Comparison of ENCODE assay signal across 21 cellular contexts in the genomic region with DNA sequence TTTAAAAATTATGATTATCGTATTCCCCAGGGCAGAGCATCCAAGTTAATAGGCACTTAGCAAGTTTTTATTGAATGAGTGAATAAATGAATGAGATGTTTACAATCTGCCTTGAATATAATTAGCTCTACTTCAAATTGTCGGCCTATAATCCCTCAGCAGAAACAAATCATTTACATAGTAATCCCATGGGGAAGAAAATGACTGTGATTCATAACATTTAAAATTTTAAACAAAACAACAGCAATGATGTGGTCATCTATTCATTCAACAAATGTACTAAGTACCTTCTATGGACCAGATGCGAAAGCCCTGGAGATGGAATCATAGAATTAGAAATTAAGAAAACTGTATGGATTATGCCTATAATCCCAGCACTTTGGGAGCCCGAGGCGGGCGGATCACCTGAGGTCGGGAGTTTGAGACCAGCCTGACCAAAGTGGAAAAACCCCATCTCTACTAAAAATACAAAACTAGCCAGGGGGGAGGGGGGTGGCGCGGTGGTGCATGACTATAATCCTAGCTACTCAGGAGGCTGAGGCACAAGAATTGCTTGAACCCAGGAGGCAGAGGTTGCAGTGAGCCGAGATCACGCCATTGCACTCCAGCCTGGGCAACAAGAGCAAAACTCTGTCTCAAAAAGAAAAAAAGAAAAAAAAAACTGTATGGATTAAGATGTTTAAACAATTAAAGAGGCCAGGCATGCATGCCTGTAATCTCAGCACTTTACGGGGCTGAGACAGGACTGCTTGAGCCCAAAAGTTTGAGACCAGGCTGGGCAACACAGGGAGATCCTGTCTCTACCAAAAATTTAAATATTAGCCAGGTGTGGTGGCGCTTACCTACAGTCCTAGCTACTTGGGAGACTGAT.
"Had no signal": no experiment of that assay in that cellular context is flagged by ENCODE, and none has a peak within 500 bp of the region (broad histone marks: within the 10 kb centered on the region; RNA-seq: fewer than 3 reads in every experiment).

No MANE protein-coding gene starts in this region.

- ATAC-seq: effector memory CD8-positive, alpha-beta T cell; mucosa of descending colon; naive thymus-derived CD8-positive, alpha-beta T cell; sciatic nerve; stimulated activated naive B cell treated with anti-CD40 and anti-IgM and Interleukin-4, amounts not matched to agents 10 μg/mL and 1 μg/mL and 100 μg/mL, for 72 hours; stimulated activated naive CD8-positive, alpha-beta T cell treated with anti-CD3 and anti-CD28 coated beads, Interleukin-15, amount 100 ng/mL, for 72 hours had no signal

- H3K27me3 ChIP-seq: esophagus muscularis mucosa, neutrophil, spleen, upper lobe of left lung had no signal

- H3K4me3 ChIP-seq: esophagus muscularis mucosa, mucosa of descending colon, spleen, thoracic aorta, upper lobe of left lung had no signal

- H3K9me3 ChIP-seq: esophagus muscularis mucosa, mucosa of descending colon, neutrophil, spleen, thoracic aorta, upper lobe of left lung had no signal

- FAIRE-seq: islet of Langerhans had no signal

- DNase-seq: effector memory CD8-positive, alpha-beta T cell; foreskin melanocyte; head of caudate nucleus; hippocampal formation; mammary epithelial cell; mucosa of descending colon; naive thymus-derived CD8-positive, alpha-beta T cell; posterior cingulate gyrus; spleen; stimulated activated CD4-positive, alpha-beta T cell treated with anti-CD3 and anti-CD28 coated beads, Interleukin-15, amount 100 ng/mL, for 24 hours; stimulated activated CD4-positive, alpha-beta T cell treated with anti-CD3 and anti-CD28 coated beads, Interleukin-1b, Interleukin-23, amount 100 ng/mL, for 48 hours; stimulated activated CD4-positive, alpha-beta T cell treated with anti-CD3 and anti-CD28 coated beads, Interleukin-4, amount 100 ng/mL, for 4 hours; stimulated activated naive B cell treated with anti-CD40 and anti-IgM and Interleukin-4, amounts not matched to agents 10 μg/mL and 1 μg/mL and 100 μg/mL, for 72 hours; stimulated activated naive CD8-positive, alpha-beta T cell treated with anti-CD3 and anti-CD28 coated beads, Interleukin-15, amount 100 ng/mL, for 72 hours; upper lobe of left lung had no signal

- H3K36me3 Mint-ChIP-seq: naive thymus-derived CD8-positive, alpha-beta T cell had no signal

- H3K36me3 ChIP-seq: esophagus muscularis mucosa, neutrophil, spleen, thoracic aorta, upper lobe of left lung had no signal

- H3K4me1 Mint-ChIP-seq: stimulated activated naive CD8-positive, alpha-beta T cell treated with anti-CD3 and anti-CD28 coated beads, Interleukin-15, amount 100 ng/mL, for 72 hours had no signal

- H3K4me3 Mint-ChIP-seq: effector memory CD8-positive, alpha-beta T cell; naive thymus-derived CD8-positive, alpha-beta T cell; stimulated activated naive B cell treated with anti-CD40 and anti-IgM and Interleukin-4, amounts not matched to agents 10 μg/mL and 1 μg/mL and 100 μg/mL, for 72 hours; stimulated activated naive CD8-positive, alpha-beta T cell treated with anti-CD3 and anti-CD28 coated beads, Interleukin-15, amount 100 ng/mL, for 72 hours had no signal

- H3K9me3 Mint-ChIP-seq: effector memory CD8-positive, alpha-beta T cell; naive thymus-derived CD8-positive, alpha-beta T cell; stimulated activated naive B cell treated with anti-CD40 and anti-IgM and Interleukin-4, amounts not matched to agents 10 μg/mL and 1 μg/mL and 100 μg/mL, for 72 hours; stimulated activated naive CD8-positive, alpha-beta T cell treated with anti-CD3 and anti-CD28 coated beads, Interleukin-15, amount 100 ng/mL, for 72 hours had no signal

- H3K27me3 Mint-ChIP-seq: effector memory CD8-positive, alpha-beta T cell; naive thymus-derived CD8-positive, alpha-beta T cell; stimulated activated naive B cell treated with anti-CD40 and anti-IgM and Interleukin-4, amounts not matched to agents 10 μg/mL and 1 μg/mL and 100 μg/mL, for 72 hours; stimulated activated naive CD8-positive, alpha-beta T cell treated with anti-CD3 and anti-CD28 coated beads, Interleukin-15, amount 100 ng/mL, for 72 hours had no signal

- H3K27ac ChIP-seq: epithelial cell of prostate, esophagus muscularis mucosa, neutrophil, spleen, thoracic aorta, upper lobe of left lung had no signal

- H3K27ac Mint-ChIP-seq: effector memory CD8-positive, alpha-beta T cell; naive thymus-derived CD8-positive, alpha-beta T cell; stimulated activated naive B cell treated with anti-CD40 and anti-IgM and Interleukin-4, amounts not matched to agents 10 μg/mL and 1 μg/mL and 100 μg/mL, for 72 hours; stimulated activated naive CD8-positive, alpha-beta T cell treated with anti-CD3 and anti-CD28 coated beads, Interleukin-15, amount 100 ng/mL, for 72 hours had no signal
